In genomic region chr1:57898531-57898930, GRCh38 we compare ENCODE assay signal across 30 cellular contexts.
"Had no signal": no experiment of that assay in that cellular context is flagged by ENCODE, and none has a peak within 500 bp of the region (broad histone marks: within the 10 kb centered on the region; RNA-seq: fewer than 3 reads in every experiment).

No MANE protein-coding gene starts in this region.

- H3K27ac ChIP-seq: adrenal gland, body of pancreas, esophagus muscularis mucosa, foreskin keratinocyte, gastrocnemius medialis, heart left ventricle had no signal

- ATAC-seq: activated CD4-positive, alpha-beta T cell treated with anti-CD3 and anti-CD28 coated beads for 36 hours; activated CD8-positive, alpha-beta memory T cell treated with anti-CD3 and anti-CD28 coated beads, Interleukin-2, amount 10 ng/mL, durations not matched to agents 7 days and 5 days; activated CD8-positive, alpha-beta T cell treated with anti-CD3 and anti-CD28 coated beads, Interleukin-2, amount 10 ng/mL, durations not matched to agents 7 days and 5 days; activated naive CD8-positive, alpha-beta T cell treated with anti-CD3 and anti-CD28 coated beads, Interleukin-2, amount 50 U/mL, for 24 hours; body of pancreas; effector memory CD8-positive, alpha-beta T cell; foreskin keratinocyte; gastrocnemius medialis; heart left ventricle had no signal

- DNase-seq: activated CD4-positive, alpha-beta memory T cell treated with anti-CD3 and anti-CD28 coated beads for 36 hours; activated CD4-positive, alpha-beta T cell treated with anti-CD3 and anti-CD28 coated beads for 36 hours; activated CD4-positive, alpha-beta T cell treated with anti-CD3 and anti-CD28 coated beads, Interleukin-2, amount 10 ng/mL, durations not matched to agents 24 days and 14 days; activated CD4-positive, CD25-positive, alpha-beta regulatory T cell; activated CD4-positive, CD25-positive, alpha-beta regulatory T cell treated with anti-CD3 and anti-CD28 coated beads, Interleukin-2, amount 50 U/mL, for 72 hours; activated CD8-positive, alpha-beta memory T cell treated with anti-CD3 and anti-CD28 coated beads, Interleukin-2, amount 10 ng/mL, durations not matched to agents 7 days and 5 days; activated CD8-positive, alpha-beta memory T cell treated with anti-CD3 and anti-CD28 coated beads, Interleukin-2, amount 50 U/mL, for 4 hours; activated CD8-positive, alpha-beta T cell treated with anti-CD3 and anti-CD28 coated beads, Interleukin-2, amount 10 ng/mL, durations not matched to agents 7 days and 5 days; activated effector memory CD4-positive, alpha-beta T cell treated with anti-CD3 and anti-CD28 coated beads, Interleukin-2, amount 50 U/mL, for 16 hours; activated naive CD4-positive, alpha-beta T cell treated with anti-CD3 and anti-CD28 coated beads for 36 hours; activated naive CD8-positive, alpha-beta T cell treated with anti-CD3 and anti-CD28 coated beads for 36 hours; activated naive CD8-positive, alpha-beta T cell treated with anti-CD3 and anti-CD28 coated beads, Interleukin-2, amount 50 U/mL, for 24 hours; activated T-cell treated with anti-CD3 and anti-CD28 coated beads, Interleukin-2, amount 50 U/mL, for 1 hour; activated T-cell treated with anti-CD3 and anti-CD28 coated beads, Interleukin-2, amount 50 U/mL, for 48 hours; adrenal gland; amygdala; aorta; body of pancreas; caudate nucleus; cortex of kidney; dermis blood vessel endothelial cell; effector CD4-positive, alpha-beta T cell; effector memory CD8-positive, alpha-beta T cell; erythroblast; foreskin keratinocyte; gastrocnemius medialis; glutamatergic neuron; heart left ventricle; T1000 had no signal

- H3K4me3 ChIP-seq: adrenal gland, body of pancreas, esophagus muscularis mucosa, gastrocnemius medialis, heart left ventricle had no signal

- H3K9me3 ChIP-seq: adrenal gland, body of pancreas, esophagus muscularis mucosa, gastrocnemius medialis, heart left ventricle had no signal

- H3K36me3 ChIP-seq: adrenal gland, esophagus muscularis mucosa, gastrocnemius medialis, heart left ventricle had no signal

- H3K27me3 ChIP-seq: body of pancreas, esophagus muscularis mucosa, foreskin keratinocyte, gastrocnemius medialis had no signal
